Comparison of ENCODE assay signal across 8 cellular contexts in genomic region chr12:96219700-96220206, GRCh38. TPM values are rescaled to one million over a fixed set of nuclear protein-coding genes. Genes with fewer than 3 reads are reported as not detected.
DNase-seq lines count a peak whose midpoint lies in the region; ATAC-seq and TF ChIP-seq lines count a peak whose summit lies in the region.

No MANE protein-coding gene starts in this region.

- intact Hi-C loops in posterior cingulate gyrus (cut with DNase I): loop anchor here (5.0 to 10.0 kb wide), 2 partner anchors 265 to 298 kb away; partner anchors contain the start of gene CFAP54

- H3K4me1 ChIP-seq in SK-N-SH (ENCODE audit: control insufficient read depth in 1 of 2, insufficient read depth in 2 of 2, low read depth in 1 of 2, low read length in 1 of 2): peaks cover 12 to 25% of the 10 kb centered on the region in 2 experiments

- WGBS in SK-N-SH (ENCODE audit: low lambda C conversion rate): 14% methylated on average over 13 of the region's 15 CpGs

- H3K4me3 ChIP-seq in SK-N-SH (ENCODE audit: low read depth in 2 of 2, low read length in 1 of 2): peak overlapping the region in 1 of 2 experiments; percentile 25; a peak in 2 of 4 replicates

- no peak overlapping the region for H2AFZ ChIP-seq in SK-N-SH (ENCODE audit: low read depth)

- no peaks in the 10 kb centered on the region for H3K9me3 Mint-ChIP-seq in glutamatergic neuron (ENCODE audit: unreplicated experiment)

- in situ Hi-C loops in ACHN (cut with HindIII; ENCODE audit: low pct_ligation_motif_present, low pct_unique_long_range_greater_than_20kb, low sequenced_read_pairs): loop anchor here (25.0 kb wide), 1 partner anchor 157 kb away; no protein-coding TSS in a partner anchor

- peak overlapping the region; percentile 54 for H3K27ac Mint-ChIP-seq in glutamatergic neuron (ENCODE audit: unreplicated experiment)

- peak in 1 of 2 experiments; percentile 82; a peak in 1 of 4 replicates for TF ChIP-seq EP300 in SK-N-SH (IDR thresholded peaks at IDR 0.05; ENCODE audit: borderline replicate concordance in 1 of 2, low read depth in 1 of 2, low read length in 1 of 2)

- no peaks in the 10 kb centered on the region for H3K36me3 Mint-ChIP-seq in glutamatergic neuron (ENCODE audit: unreplicated experiment)

- H3K27me3 Mint-ChIP-seq in glutamatergic neuron (ENCODE audit: unreplicated experiment): peaks cover 3% of the 10 kb centered on the region

- H3K9me2 ChIP-seq in SK-N-SH: no peaks in the 10 kb centered on the region

- peaks cover 20% of the 10 kb centered on the region for H3K4me1 Mint-ChIP-seq in glutamatergic neuron (ENCODE audit: low read depth, unreplicated experiment)

- peak; percentile 100 for DNase-seq in ACHN
- peak; percentile 99 for DNase-seq in HCEC 1CT
- DNase-seq in SK-N-SH: peak; percentile 37
- no peak for DNase-seq in glutamatergic neuron
- no peak for DNase-seq in posterior cingulate gyrus
- DNase-seq in foreskin melanocyte: no peak
- DNase-seq in activated CD4-positive, alpha-beta T cell treated with anti-CD3 and anti-CD28 coated beads for 48 hours: no peak

- H3K36me3 ChIP-seq in SK-N-SH (replicated peaks in 1 of 2; ENCODE audit: control insufficient read depth in 1 of 2, insufficient read depth in 2 of 2, low read length in 1 of 2): peaks cover 15 to 28% of the 10 kb centered on the region in 2 experiments

- CTCF ChIA-PET in SK-N-SH (lab: Yijun Ruan, JAX): interaction anchor here (1.2 kb wide), 1 partner anchor 297 kb away, joined by 3 read pairs; no protein-coding TSS in a partner anchor

- TF ChIP-seq RAD21 in SK-N-SH (IDR thresholded peaks at IDR 0.05; ENCODE audit: low read length): no peak

- POLR2A ChIA-PET in SK-N-SH (lab: Yijun Ruan, JAX): no interaction called here

- H3K9ac ChIP-seq in SK-N-SH: peak overlapping the region; percentile 71

- H3K9me3 ChIP-seq in SK-N-SH: no peaks in the 10 kb centered on the region

- peaks cover 88% of the 10 kb centered on the region for H3K79me2 ChIP-seq in SK-N-SH (ENCODE audit: insufficient read depth)

- no peak for TF ChIP-seq CTCF in SK-N-SH (IDR thresholded peaks at IDR 0.05)
- no peak for TF ChIP-seq CTCF in glutamatergic neuron (IDR thresholded peaks at IDR 0.05; ENCODE audit: partially characterized antibody, unreplicated experiment)

- peak overlapping the region; percentile 79 to 97 for H3K27ac ChIP-seq in SK-N-SH (ENCODE audit: low read depth in 2 of 2, low read length in 1 of 2)

- peak overlapping the region; percentile 72 for H3K4me2 ChIP-seq in SK-N-SH

- H3F3A ChIP-seq in SK-N-SH (replicated peaks; ENCODE audit: insufficient read depth): peaks cover 19% of the 10 kb centered on the region

- peaks cover 5% of the 10 kb centered on the region; the same call in 1 of the 2 replicates for H4K20me1 ChIP-seq in SK-N-SH (ENCODE audit: insufficient read depth)

- no peak for ATAC-seq in HG03460 (IDR thresholded peaks at IDR 0.05; ENCODE audit: unreplicated experiment)

- no peaks in the 10 kb centered on the region for H3K27me3 ChIP-seq in SK-N-SH (ENCODE audit: insufficient read depth)

- H3K4me3 Mint-ChIP-seq in glutamatergic neuron (ENCODE audit: unreplicated experiment): no peak overlapping the region

TF ChIP-seq in SK-N-SH, 30 proteins besides CTCF, POLR2A, EP300 and RAD21 (continues in another document):
- TF ChIP-seq RXRA (IDR thresholded peaks at IDR 0.05; ENCODE audit: borderline replicate concordance, low read depth) (0 out of 2 replicates have a peak, but pooled peaks have one; percentile 25), NFIC (IDR thresholded peaks at IDR 0.05; ENCODE audit: borderline replicate concordance) (peak; percentile 23; the same call in 1 of the 2 replicates), GATA2 (CRISPR knock-in tag; IDR thresholded peaks at IDR 0.05) (no peak), USF2 (IDR thresholded peaks at IDR 0.05; ENCODE audit: borderline replicate concordance, low read depth, low read length) (no peak), TEAD4 (IDR thresholded peaks at IDR 0.05; ENCODE audit: borderline replicate concordance, insufficient read depth) (0 out of 2 replicates have a peak, but pooled peaks have one; percentile 58), EZH2phosphoT487 (IDR thresholded peaks at IDR 0.05; ENCODE audit: borderline replicate concordance, low read depth) (no peak), RCOR1 (IDR thresholded peaks at IDR 0.05; ENCODE audit: low read length) (no peak), USF1 (IDR thresholded peaks at IDR 0.05; ENCODE audit: borderline replicate concordance, low read depth) (no peak), FOSL2 (IDR thresholded peaks at IDR 0.05; ENCODE audit: borderline replicate concordance, low read depth) (peak; percentile 85; the same call in 1 of the 2 replicates), MXI1 (IDR thresholded peaks at IDR 0.05; ENCODE audit: low read depth, low read length) (no peak), SIN3A (IDR thresholded peaks at IDR 0.05; ENCODE audit: borderline replicate concordance, low read depth, low read length) (peak; percentile 87; the same call in 1 of the 2 replicates), MAX (IDR thresholded peaks at IDR 0.05; ENCODE audit: low read depth) (peak; percentile 94), ZBTB33 (IDR thresholded peaks at IDR 0.05; ENCODE audit: borderline replicate concordance, low read depth) (peak; percentile 93), ELF1 (IDR thresholded peaks at IDR 0.05) (no peak), TCF12 (IDR thresholded peaks at IDR 0.05) (peak; percentile 84), POLR2AphosphoS5 (IDR thresholded peaks at IDR 0.05; ENCODE audit: low read depth, low read length) (peak; percentile 62), SMC3 (IDR thresholded peaks at IDR 0.05; ENCODE audit: low read depth, low read length) (no peak), RFX5 (IDR thresholded peaks at IDR 0.05; ENCODE audit: low read length) (no peak), MEF2A (IDR thresholded peaks at IDR 0.05; ENCODE audit: borderline replicate concordance, low read depth) (no peak), FOXM1 (IDR thresholded peaks at IDR 0.05; ENCODE audit: low read depth) (no peak), YY1 (IDR thresholded peaks at IDR 0.05; ENCODE audit: low read depth) (no peak)

RNA-seq across cellular contexts. Expression of gene ELK3, which starts 25.6 kb away (rescaled TPM):
- polyA plus RNA-seq in SK-N-SH (2012; rRNA removed): 33.1 and 33.8 TPM in 2 replicates
- polyA plus RNA-seq in SK-N-SH (2012; cell fraction: cytosol; rRNA removed): 41.2 and 43.2 TPM in 2 replicates
- 11.3 and 16.9 TPM in 2 replicates for polyA plus RNA-seq in SK-N-SH (2012; cell fraction: nucleus; rRNA removed)
- total RNA-seq in glutamatergic neuron (ENCODE audit: unreplicated experiment): 3.7 TPM

Comparison
In these comparisons a context has a peak if more than half of its experiments do, and no peak if none do; other contexts are left out.
1. DNase-seq: peak in ACHN (single experiment), HCEC 1CT (single experiment) and SK-N-SH (single experiment); none in glutamatergic neuron (single experiment), posterior cingulate gyrus (0 of 10), foreskin melanocyte (single experiment) and activated CD4-positive, alpha-beta T cell treated with anti-CD3 and anti-CD28 coated beads for 48 hours (single experiment).